14 cellular contexts compared by ENCODE assay signal in the genomic region with DNA sequence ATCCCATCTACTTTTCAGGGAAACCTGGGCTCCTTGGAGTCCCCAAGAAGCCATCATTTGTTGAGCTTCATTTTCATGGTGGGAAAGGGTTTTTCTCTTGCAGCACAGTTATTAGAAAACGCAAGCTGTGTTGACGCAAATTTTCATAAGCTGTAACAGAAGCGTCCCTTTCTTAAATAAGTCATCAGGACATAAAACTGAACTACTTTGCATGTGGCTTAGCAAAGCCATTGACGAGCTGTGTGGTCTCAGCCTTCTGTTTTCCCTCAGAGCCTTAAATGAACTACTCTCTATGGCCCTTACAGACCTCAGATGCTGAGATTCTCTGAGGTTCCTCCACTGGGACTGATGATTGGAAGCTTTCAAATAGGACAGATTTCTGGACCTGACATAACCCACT.
DNase-seq lines count a peak whose midpoint lies in the region; ATAC-seq, FAIRE-seq and TF ChIP-seq lines count a peak whose summit lies in the region.
"Had no signal": no experiment of that assay in that cellular context is flagged by ENCODE, and none has a peak within 500 bp of the region (broad histone marks: within the 10 kb centered on the region; RNA-seq: fewer than 3 reads in every experiment).

No MANE protein-coding gene starts in this region.

- H3K27me3 Mint-ChIP-seq in CD4-positive, alpha-beta memory T cell: no peaks in the 10 kb centered on the region
- H3K27me3 Mint-ChIP-seq in WTC11 (ENCODE audit: low read depth): peaks cover 5% of the 10 kb centered on the region

- no peaks in the 10 kb centered on the region for H3K36me3 ChIP-seq in GM12878 (ENCODE audit: control insufficient read depth in 2 of 2, insufficient read depth in 2 of 2, low read length in 1 of 2)
- H3K36me3 ChIP-seq in CD4-positive, alpha-beta memory T cell (ENCODE audit: insufficient read depth, low read length): no peaks in the 10 kb centered on the region
- H3K36me3 ChIP-seq: BLaER1 treated with 17β-estradiol and CSF1 and Interleukin-3, amounts not matched to agents 10 nM and 100 nM; gastroesophageal sphincter had no signal

- no peak overlapping the region; the same call in 1 of the 2 replicates for H2AFZ ChIP-seq in GM12878 (ENCODE audit: control insufficient read depth, low read depth, low read length)

- no peak overlapping the region for H3K4me3 ChIP-seq in GM12878
- H3K4me3 ChIP-seq in CD4-positive, alpha-beta memory T cell (ENCODE audit: low read length in 2 of 2): no peak overlapping the region
- H3K4me3 ChIP-seq: BLaER1 treated with 17β-estradiol and CSF1 and Interleukin-3, amounts not matched to agents 10 nM and 100 nM; gastroesophageal sphincter had no signal

- in situ Hi-C loops in GM12878 (cut with MboI): no loop called here

- H3K27ac ChIP-seq in GM12878 (ENCODE audit: control insufficient read depth, insufficient read depth): no peak overlapping the region; the same call in none of the 2 replicates
- H3K27ac ChIP-seq in CD4-positive, alpha-beta memory T cell (ENCODE audit: low read depth, low read length): no peak overlapping the region
- H3K27ac ChIP-seq: BLaER1 treated with 17β-estradiol and CSF1 and Interleukin-3, amounts not matched to agents 10 nM and 100 nM; gastroesophageal sphincter had no signal

- no TSS peak for BruUV-seq in GM12878 (replicated peaks; lab: Mats Ljungman, UMichigan)

- SMC1A ChIA-PET in GM12878 (lab: Charles Lee; ENCODE audit: uncharacterized antibody, unreplicated experiment): interaction anchor here (0.9 kb wide), 1 partner anchor 46 kb away, joined by 3 read pairs; no protein-coding TSS in a partner anchor

- peak in 1 of 2 experiments; percentile 31; a peak in 1 of 4 replicates for TF ChIP-seq EP300 in GM12878 (IDR thresholded peaks at IDR 0.05; ENCODE audit: borderline replicate concordance in 1 of 2, control insufficient read depth in 1 of 2, low read depth in 2 of 2, low read length in 2 of 2)

- no peak overlapping the region for H3K9ac ChIP-seq in GM12878 (ENCODE audit: control insufficient read depth, insufficient read depth, low read length)
- H3K9ac ChIP-seq: BLaER1 treated with 17β-estradiol and CSF1 and Interleukin-3, amounts not matched to agents 10 nM and 100 nM had no signal

- RAD21 ChIA-PET in GM12878 (lab: Charles Lee; ENCODE audit: unreplicated experiment): no interaction called here

- POLR2A ChIA-PET in GM12878 (lab: Charles Lee) (no interaction called here), WTC11 (lab: Charles Lee) (no interaction called here)
- POLR2A ChIA-PET in CD4-positive, alpha-beta memory T cell (lab: Charles Lee; ENCODE audit: partially characterized antibody): interaction anchor here (0.8 to 3.0 kb wide), 9 partner anchors 9 to 85 kb away, joined by 3 to 15 read pairs (median 5); partner anchors contain the start of gene ARL4C

- WGBS in GM12878 (ENCODE audit: insufficient coverage, insufficient replicate concordance, low lambda C conversion rate, missing lambda C conversion rate): 2% methylated on average over 4 of the region's 4 CpGs

- no peaks in the 10 kb centered on the region for H3K27me3 ChIP-seq in GM12878 (replicated peaks in 1 of 2; ENCODE audit: control insufficient read depth in 2 of 2, insufficient read depth in 2 of 2, low read length in 1 of 2)
- H3K27me3 ChIP-seq in CD4-positive, alpha-beta memory T cell (ENCODE audit: insufficient read depth, low read length): no peaks in the 10 kb centered on the region
- H3K27me3 ChIP-seq: BLaER1 treated with 17β-estradiol and CSF1 and Interleukin-3, amounts not matched to agents 10 nM and 100 nM; gastroesophageal sphincter had no signal

- peak; percentile 88 for ATAC-seq in GM18511 (IDR thresholded peaks at IDR 0.05; ENCODE audit: unreplicated experiment)
- ATAC-seq in GM21526 (IDR thresholded peaks at IDR 0.05; ENCODE audit: low FRiP score, unreplicated experiment): peak; percentile 83
- peak; percentile 96 for ATAC-seq in HG03095 (IDR thresholded peaks at IDR 0.05; ENCODE audit: unreplicated experiment)
- peak; percentile 85 for ATAC-seq in GM12878
- ATAC-seq in left lobe of liver: no peak
- no peak for ATAC-seq in WTC11
- ATAC-seq: gastroesophageal sphincter had no signal

- H3K4me3 Mint-ChIP-seq in CD4-positive, alpha-beta memory T cell: no peak overlapping the region
- H3K4me3 Mint-ChIP-seq in WTC11: no peak overlapping the region
- H3K4me3 Mint-ChIP-seq: activated naive CD4-positive, alpha-beta T cell treated with anti-CD3 and anti-CD28 coated beads for 36 hours had no signal

- intact Hi-C loops in GM12878 (cut with micrococcal nuclease; ENCODE audit: unreplicated experiment): loop anchor here (5.0 kb wide), 1 partner anchor 81 kb away; no protein-coding TSS in a partner anchor
- intact Hi-C loops in CD4-positive, alpha-beta memory T cell (cut with micrococcal nuclease): no loop called here

- peaks cover 7% of the 10 kb centered on the region for H3K4me1 ChIP-seq in GM12878 (ENCODE audit: control insufficient read depth, insufficient read depth, low read length)
- no peaks in the 10 kb centered on the region for H3K4me1 ChIP-seq in CD4-positive, alpha-beta memory T cell (ENCODE audit: insufficient read depth, low read length)
- H3K4me1 ChIP-seq: gastroesophageal sphincter had no signal

- no peak for TF ChIP-seq POLR2A in GM12878 (IDR thresholded peaks at IDR 0.05; ENCODE audit: low read depth, low read length)

- no peaks in the 10 kb centered on the region for H3K36me3 Mint-ChIP-seq in CD4-positive, alpha-beta memory T cell
- H3K36me3 Mint-ChIP-seq in WTC11: no peaks in the 10 kb centered on the region

- CTCF ChIA-PET in GM12878 (lab: Yijun Ruan, JAX): interaction anchor here (1.1 kb wide), 2 partner anchors 11 to 123 kb away, joined by 3 to 4 read pairs; no protein-coding TSS in a partner anchor
- CTCF ChIA-PET in CD4-positive, alpha-beta memory T cell (lab: Charles Lee; ENCODE audit: partially characterized antibody): interaction anchor here (1.3 to 3.4 kb wide), 5 partner anchors 8 to 123 kb away, joined by 3 to 18 read pairs (median 13); no protein-coding TSS in a partner anchor
- CTCF ChIA-PET in WTC11 (lab: Charles Lee): interaction anchor here (1.5 kb wide), 1 partner anchor 86 kb away, joined by 5 read pairs; the partner anchor contains the start of gene ARL4C

- FAIRE-seq in GM12878 (lab: Jason Lieb, UNC): peak; percentile 66
- FAIRE-seq: colon had no signal

- H3K4me2 ChIP-seq in GM12878 (ENCODE audit: control insufficient read depth, insufficient read depth): peak overlapping the region; percentile 21; the same call in 1 of the 2 replicates
- H3K4me2 ChIP-seq: BLaER1 treated with 17β-estradiol and CSF1 and Interleukin-3, amounts not matched to agents 10 nM and 100 nM had no signal

- DNase-seq in GM12878 (ENCODE audit: low read depth, low spot score) (peak; percentile 54), NCI-H748 (lab: John Stamatoyannopoulos, UW; ENCODE audit: unreplicated experiment) (no peak), left lobe of liver (ENCODE audit: low spot score) (no peak), WTC11 (ENCODE audit: low spot score) (no peak)
- DNase-seq in CD4-positive, alpha-beta memory T cell: no peak
- DNase-seq: activated CD4-positive, CD25-positive, alpha-beta regulatory T cell treated with anti-CD3 and anti-CD28 coated beads, Interleukin-2, amount 50 U/mL, for 72 hours; activated naive CD4-positive, alpha-beta T cell treated with anti-CD3 and anti-CD28 coated beads for 36 hours; NCI-H1694 treated with DMSO at 0.1 percent for 48 hours had no signal

- no peaks in the 10 kb centered on the region for H3K9me3 Mint-ChIP-seq in CD4-positive, alpha-beta memory T cell
- H3K9me3 Mint-ChIP-seq in WTC11: no peaks in the 10 kb centered on the region
- H3K9me3 Mint-ChIP-seq: activated naive CD4-positive, alpha-beta T cell treated with anti-CD3 and anti-CD28 coated beads for 36 hours had no signal

- TF ChIP-seq CTCF in GM12878 (IDR thresholded peaks at IDR 0.05 in 2 of 3, conservative IDR thresholded peaks at IDR 0.05 in 1 of 3; ENCODE audit: control insufficient read depth in 2 of 3, extremely low read depth in 1 of 3, insufficient read depth in 1 of 3, low read depth in 3 of 3, low read length in 3 of 3): no peak
- no peak for TF ChIP-seq CTCF in WTC11 (IDR thresholded peaks at IDR 0.05)

- no peaks in the 10 kb centered on the region for H4K20me1 ChIP-seq in GM12878 (ENCODE audit: control insufficient read depth, insufficient read depth)
- H4K20me1 ChIP-seq: BLaER1 treated with 17β-estradiol and CSF1 and Interleukin-3, amounts not matched to agents 10 nM and 100 nM had no signal

- H3K9me3 ChIP-seq in GM12878 (replicated peaks; ENCODE audit: control insufficient read depth, insufficient read depth, low read length): no peaks in the 10 kb centered on the region
- no peaks in the 10 kb centered on the region for H3K9me3 ChIP-seq in CD4-positive, alpha-beta memory T cell (ENCODE audit: control insufficient read depth in 1 of 2, low read length in 2 of 2)
- H3K9me3 ChIP-seq: gastroesophageal sphincter had no signal

- H3K79me2 ChIP-seq in GM12878 (ENCODE audit: control insufficient read depth, insufficient read depth, low read length): no peaks in the 10 kb centered on the region

- peak overlapping the region in 2 of 7 donors; percentile 21 to 81 for H3K27ac Mint-ChIP-seq in CD4-positive, alpha-beta memory T cell
- H3K27ac Mint-ChIP-seq in WTC11: no peak overlapping the region
- H3K27ac Mint-ChIP-seq: activated naive CD4-positive, alpha-beta T cell treated with anti-CD3 and anti-CD28 coated beads for 36 hours had no signal

- no peak for TF ChIP-seq RAD21 in GM12878 (IDR thresholded peaks at IDR 0.05; ENCODE audit: insufficient read depth, low read depth, low read length)

- peaks cover 19 to 43% (median 29%) of the 10 kb centered on the region in 4 donors for H3K4me1 Mint-ChIP-seq in CD4-positive, alpha-beta memory T cell
- H3K4me1 Mint-ChIP-seq in WTC11: peaks cover 12% of the 10 kb centered on the region

TF ChIP-seq in GM12878, 131 proteins besides CTCF, POLR2A, EP300 and RAD21 (continues in another document):
- TF ChIP-seq SREBF2 (IDR thresholded peaks at IDR 0.05; ENCODE audit: low read length) (no peak), WRNIP1 (IDR thresholded peaks at IDR 0.05; ENCODE audit: borderline replicate concordance, low read depth, low read length) (no peak)

TF ChIP-seq in WTC11, 78 proteins besides CTCF, POLR2A, EP300 and RAD21 (continues in another document):
- TF ChIP-seq GRHL2 (CRISPR knock-in tag; IDR thresholded peaks at IDR 0.05; ENCODE audit: insufficient replicate concordance, severe bottlenecking): no peak
- TF ChIP-seq PRRX2 (CRISPR knock-in tag; IDR thresholded peaks at IDR 0.05): no peak
- no peak for TF ChIP-seq ZNF263 (CRISPR knock-in tag; IDR thresholded peaks at IDR 0.05; ENCODE audit: low read depth)
- TF ChIP-seq FOXP1 (CRISPR knock-in tag; IDR thresholded peaks at IDR 0.05; ENCODE audit: borderline replicate concordance): no peak
- no peak for TF ChIP-seq ELF4 (CRISPR knock-in tag; IDR thresholded peaks at IDR 0.05; ENCODE audit: low read depth)
- TF ChIP-seq IRF2 (CRISPR knock-in tag; IDR thresholded peaks at IDR 0.05; ENCODE audit: borderline replicate concordance, low read depth): no peak
- no peak for TF ChIP-seq NR2C2 (CRISPR knock-in tag; IDR thresholded peaks at IDR 0.05)

Comparison
In these comparisons a context has a peak if more than half of its experiments do, and no peak if none do; other contexts are left out.
1. ATAC-seq: peak in GM18511 (single experiment), GM21526 (single experiment), HG03095 (single experiment) and GM12878 (single experiment); none in left lobe of liver (single experiment) and WTC11 (single experiment).